Comparison of ENCODE assay signal across 10 cellular contexts in genomic region chr15:57611938-57612337, GRCh38. TPM values are rescaled to one million over a fixed set of nuclear protein-coding genes. Genes with fewer than 3 reads are reported as not detected.
A peak's percentile ranks its signal among the peaks of the same experiment; 100 is the strongest.
DNase-seq lines count a peak whose midpoint lies in the region; ATAC-seq and TF ChIP-seq lines count a peak whose summit lies in the region.
"Had no signal": no experiment of that assay in that cellular context is flagged by ENCODE, and none has a peak within 500 bp of the region (broad histone marks: within the 10 kb centered on the region; RNA-seq: fewer than 3 reads in every experiment).

No MANE protein-coding gene starts in this region.

- peaks cover 0 to 7% of the 10 kb centered on the region in 2 donors for H3K36me3 ChIP-seq in duodenal mucosa (ENCODE audit: control insufficient read depth in 1 of 2, insufficient read depth in 2 of 2, low read length in 2 of 2)
- H3K36me3 ChIP-seq: BLaER1 had no signal

- ATAC-seq in GM18505 (IDR thresholded peaks at IDR 0.05; ENCODE audit: unreplicated experiment) (no peak), GM21447 (IDR thresholded peaks at IDR 0.05; ENCODE audit: unreplicated experiment) (no peak)

- H3K27ac ChIP-seq in duodenal mucosa (ENCODE audit: low read depth, low read length) = no peak overlapping the region
- H3K27ac ChIP-seq: BLaER1 had no signal

- 19 to 34% methylated on average over 3 of the region's 3 CpGs for WGBS in lower leg skin, 2 donors

- H3K9me3 ChIP-seq in duodenal mucosa (ENCODE audit: control insufficient read depth in 1 of 2, low read length in 2 of 2) = no peaks in the 10 kb centered on the region
- H3K9me3 ChIP-seq: BLaER1 had no signal

- intact Hi-C loops in lower leg skin (cut with DNase I; ENCODE audit: low total_unique reads) = no loop called here

- no peak overlapping the region for H3K4me3 ChIP-seq in duodenal mucosa (ENCODE audit: low read depth in 1 of 2, low read length in 2 of 2)
- H3K4me3 ChIP-seq in lower leg skin (ENCODE audit: low read depth, poor library complexity, severe bottlenecking) = no peak overlapping the region
- H3K4me3 ChIP-seq: BLaER1 had no signal

- TF ChIP-seq POLR2A in lower leg skin (IDR thresholded peaks at IDR 0.05) (no peak), GM18505 (IDR thresholded peaks at IDR 0.05; ENCODE audit: borderline replicate concordance, extremely low read depth, insufficient read depth, insufficient read length) (no peak)

- TF ChIP-seq CTCF in lower leg skin (IDR thresholded peaks at IDR 0.05) = no peak

- H3K27me3 ChIP-seq in duodenal mucosa (ENCODE audit: control insufficient read depth in 1 of 2, insufficient read depth in 2 of 2, low read length in 2 of 2) = no peaks in the 10 kb centered on the region
- H3K27me3 ChIP-seq: BLaER1 had no signal

- peak overlapping the region; percentile 0 to 28 for H3K9ac ChIP-seq in duodenal mucosa (ENCODE audit: low read depth in 1 of 2, low read length in 2 of 2)
- H3K9ac ChIP-seq: BLaER1 had no signal

- DNase-seq in SHP77 (lab: John Stamatoyannopoulos, UW) (peak; percentile 20 to 23), SHP77 treated with DMSO at 0.1 percent for 48 hours (lab: John Stamatoyannopoulos, UW) (no peak), lower leg skin (ENCODE audit: low spot score in 2 of 2) (peak; percentile 61 to 89), globus pallidus (ENCODE audit: low spot score) (no peak), NCI-H1436 treated with DMSO at 0.1 percent for 48 hours (lab: John Stamatoyannopoulos, UW) (no peak)
- DNase-seq: activated CD4-positive, CD25-positive, alpha-beta regulatory T cell had no signal

- peaks cover 45 to 51% of the 10 kb centered on the region in 2 donors for H3K4me1 ChIP-seq in duodenal mucosa (ENCODE audit: control insufficient read depth in 1 of 2, insufficient read depth in 2 of 2, low read length in 2 of 2)
- H3K4me1 ChIP-seq: BLaER1 had no signal

RNA-seq across cellular contexts. Expression of gene MYZAP, which starts 20.2 kb away (rescaled TPM):
- total RNA-seq in lower leg skin = 10 to 100 TPM in 3 of 4 donors, 1 to 10 TPM in 1; 7.7 to 21.4 (median 19.4) TPM

Comparison
In these comparisons a context has a peak if more than half of its experiments do, and no peak if none do; other contexts are left out.
1. DNase-seq: peak in SHP77 (2 of 2) and lower leg skin (2 of 2); none in SHP77 treated with DMSO at 0.1 percent for 48 hours (single experiment), globus pallidus (single experiment) and NCI-H1436 treated with DMSO at 0.1 percent for 48 hours (single experiment).